1 cellular context compared by ENCODE assay signal in genomic region chr1:170225735-170226524, GRCh38.
TF ChIP-seq lines count a peak whose summit lies in the region.

No MANE protein-coding gene starts in this region.

TF ChIP-seq in HEK293T, 16 proteins besides CTCF, POLR2A, EP300 and RAD21 (continued from another document):
- TF ChIP-seq PKNOX1 (IDR thresholded peaks at IDR 0.05) (no peak), NFRKB (IDR thresholded peaks at IDR 0.05) (no peak), CTBP1 (IDR thresholded peaks at IDR 0.05; ENCODE audit: borderline replicate concordance) (no peak), TARDBP (IDR thresholded peaks at IDR 0.05) (no peak), FOXA1 (IDR thresholded peaks at IDR 0.05) (no peak), FOXM1 (IDR thresholded peaks at IDR 0.05; ENCODE audit: borderline replicate concordance) (no peak), LEF1 (IDR thresholded peaks at IDR 0.05; ENCODE audit: borderline replicate concordance) (no peak), SP1 (IDR thresholded peaks at IDR 0.05) (no peak), BHLHE40 (IDR thresholded peaks at IDR 0.05; ENCODE audit: borderline replicate concordance) (no peak), ZNF384 (IDR thresholded peaks at IDR 0.05) (no peak), ARNT (IDR thresholded peaks at IDR 0.05) (no peak), SUZ12 (IDR thresholded peaks at IDR 0.05) (no peak), HDGF (IDR thresholded peaks at IDR 0.05; ENCODE audit: borderline replicate concordance) (no peak)
